Comparison of ENCODE assay signal across 20 cellular contexts in the genomic region with DNA sequence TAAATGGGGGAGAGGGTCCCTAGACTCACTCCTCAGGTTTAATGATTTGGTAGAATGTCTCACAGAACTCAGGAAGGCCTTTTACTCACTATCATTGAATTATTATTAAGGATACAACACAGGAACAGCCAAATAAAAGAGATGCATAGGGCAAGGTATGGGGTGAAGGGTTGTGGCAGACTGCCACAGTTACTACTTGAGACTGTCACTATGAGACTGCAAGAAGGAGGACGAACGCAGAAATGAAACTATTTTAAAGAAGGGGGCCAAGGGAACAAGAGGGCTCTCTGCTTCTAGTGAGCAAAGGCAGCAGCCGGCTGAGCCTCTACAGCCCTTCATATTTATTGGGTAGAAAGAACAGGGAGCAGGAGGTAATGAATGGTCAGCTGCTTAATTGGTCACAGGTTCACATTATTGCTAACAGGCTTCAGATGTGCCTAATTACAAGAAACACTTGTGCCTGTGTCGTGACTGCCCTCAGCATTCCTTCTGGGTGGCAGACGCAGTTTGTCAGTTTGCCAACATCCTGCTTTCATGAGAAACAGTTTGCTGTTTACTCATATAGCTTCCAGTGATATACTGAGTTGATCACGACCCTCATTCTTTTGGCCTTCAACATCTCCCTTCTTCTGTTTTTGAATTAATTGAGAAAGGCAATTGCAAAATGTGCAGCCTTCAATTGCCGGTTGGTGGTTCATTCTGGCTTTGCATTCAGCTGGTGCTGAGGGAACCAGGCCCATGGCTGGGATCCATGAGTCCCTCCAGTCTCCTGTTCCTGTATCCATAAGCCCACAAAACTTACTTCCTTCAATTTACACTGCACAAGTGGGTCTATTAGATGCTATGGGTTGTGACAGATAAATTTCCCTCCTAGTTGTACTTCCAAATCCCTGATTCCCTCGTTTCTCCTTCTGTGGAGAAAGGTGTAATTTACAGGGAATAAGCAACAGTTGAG.
DNase-seq lines count a peak whose midpoint lies in the region; ATAC-seq and TF ChIP-seq lines count a peak whose summit lies in the region.
"Had no signal": no experiment of that assay in that cellular context is flagged by ENCODE, and none has a peak within 500 bp of the region (broad histone marks: within the 10 kb centered on the region; RNA-seq: fewer than 3 reads in every experiment).

No MANE protein-coding gene starts in this region.

- H3K9ac ChIP-seq in adipocyte (ENCODE audit: low read length), result no peak overlapping the region

- H3K4me1 ChIP-seq in ACC112 (ENCODE audit: control insufficient read depth, insufficient read depth, low read length, unreplicated experiment) (peaks cover 41% of the 10 kb centered on the region), adipocyte (ENCODE audit: control insufficient read depth, insufficient read depth, low read length) (peaks cover 16% of the 10 kb centered on the region)
- H3K4me1 ChIP-seq: colonic mucosa had no signal

- in situ Hi-C loops in GM13976 (cut with MboI; ENCODE audit: low sequenced_read_pairs, unreplicated experiment), result no loop called here

- peak; percentile 3 for TF ChIP-seq CTCF in GM13976 (IDR thresholded peaks at IDR 0.05; ENCODE audit: borderline replicate concordance, control extremely low read depth, extremely low read depth, insufficient read depth, missing control alignments)

- ATAC-seq in HG02610 (IDR thresholded peaks at IDR 0.05; ENCODE audit: unreplicated experiment) (no peak), HG02571 (IDR thresholded peaks at IDR 0.05; ENCODE audit: unreplicated experiment) (no peak), GM18517 (IDR thresholded peaks at IDR 0.05; ENCODE audit: unreplicated experiment) (no peak)
- ATAC-seq: activated CD4-positive, CD25-positive, alpha-beta regulatory T cell treated with anti-CD3 and anti-CD28 coated beads, Interleukin-2, amount 50 U/mL, for 24 hours; left cardiac atrium had no signal

- H2AFZ ChIP-seq in ACC112 (ENCODE audit: low read length, unreplicated experiment), result peak overlapping the region; percentile 43

- H3K9me3 ChIP-seq in adipocyte (ENCODE audit: control insufficient read depth, low read length), result no peaks in the 10 kb centered on the region
- H3K9me3 ChIP-seq: colonic mucosa had no signal

- no peaks in the 10 kb centered on the region for H3K79me2 ChIP-seq in ACC112 (ENCODE audit: control insufficient read depth, insufficient read depth, low read length, unreplicated experiment)

- H3K27ac ChIP-seq in ACC112 (ENCODE audit: low read depth, low read length), result peak overlapping the region; percentile 71
- H3K27ac ChIP-seq: colonic mucosa had no signal

- H3K27me3 ChIP-seq in ACC112 (ENCODE audit: insufficient read depth, low read length) (no peaks in the 10 kb centered on the region), adipocyte (replicated peaks; ENCODE audit: control insufficient read depth, insufficient read depth, low read length) (no peaks in the 10 kb centered on the region)
- H3K27me3 ChIP-seq: colonic mucosa had no signal

- H3K4me3 ChIP-seq in ACC112 (ENCODE audit: low read depth, low read length) (no peak overlapping the region), adipocyte (ENCODE audit: low read length) (no peak overlapping the region)
- H3K4me3 ChIP-seq: colonic mucosa had no signal

- no peak for DNase-seq in GM13976 (ENCODE audit: low spot score)
- DNase-seq in adipocyte (ENCODE audit: low read depth), result peak; percentile 31
- DNase-seq in kidney tubule cell (ENCODE audit: low spot score), result peak; percentile 10
- no peak for DNase-seq in NCI-H446 (lab: John Stamatoyannopoulos, UW)
- DNase-seq: activated naive CD4-positive, alpha-beta T cell treated with anti-CD3 and anti-CD28 coated beads, Interleukin-2, amount 10 ng/mL, durations not matched to agents 7 days and 5 days; activated T-cell treated with anti-CD3 and anti-CD28 coated beads, Interleukin-2, amount 50 U/mL, for 48 hours; CD4-positive, alpha-beta T cell; colonic mucosa; DMS79; left cardiac atrium; NCI-H1092 treated with DMSO at 0.1 percent for 48 hours; NCI-H510A treated with DMSO at 0.1 percent for 48 hours; retina; stimulated activated CD4-positive, alpha-beta T cell treated with anti-CD3 and anti-CD28 coated beads, Interleukin-12 subunit alpha, Interleukin-12 subunit beta, amount 100 ng/mL, for 4 hours; T1000 had no signal

- H3K36me3 ChIP-seq in ACC112 (ENCODE audit: insufficient read depth, low read length) (no peaks in the 10 kb centered on the region), adipocyte (ENCODE audit: control insufficient read depth, insufficient read depth, low read length, severe bottlenecking) (no peaks in the 10 kb centered on the region)
- H3K36me3 ChIP-seq: colonic mucosa had no signal

Comparison
In these comparisons a context has a peak if more than half of its experiments do, and no peak if none do; other contexts are left out.
1. DNase-seq: peak in adipocyte (single experiment) and kidney tubule cell (single experiment); none in GM13976 (single experiment) and NCI-H446 (0 of 2).